In genomic region chr2:224271854-224272620, GRCh38 we compare ENCODE assay signal across 18 cellular contexts.
DNase-seq lines count a peak whose midpoint lies in the region; ATAC-seq, FAIRE-seq and TF ChIP-seq lines count a peak whose summit lies in the region.
"Had no signal": no experiment of that assay in that cellular context is flagged by ENCODE, and none has a peak within 500 bp of the region (broad histone marks: within the 10 kb centered on the region; RNA-seq: fewer than 3 reads in every experiment).

No MANE protein-coding gene starts in this region.

- no peaks in the 10 kb centered on the region for H3K9me2 ChIP-seq in Karpas-422 (replicated peaks; ENCODE audit: insufficient read depth, low read length)

- TF ChIP-seq POLR2A in IMR-90 (IDR thresholded peaks at IDR 0.05; ENCODE audit: low read depth, low read length) (no peak), H1 (IDR thresholded peaks at IDR 0.05; ENCODE audit: control extremely low read depth in 1 of 2, low read depth in 2 of 2, low read length in 2 of 2) (no peak)

- H3K27me3 ChIP-seq in IMR-90 (ENCODE audit: control insufficient read depth, insufficient read depth, low read length): peaks cover 2% of the 10 kb centered on the region; the same call in 1 of the 2 replicates
- no peaks in the 10 kb centered on the region for H3K27me3 ChIP-seq in H1 (replicated peaks in 1 of 4; ENCODE audit: control insufficient read depth in 3 of 4, extremely low read depth in 1 of 4, insufficient read depth in 3 of 4, low read length in 3 of 4)
- H3K27me3 ChIP-seq in liver (ENCODE audit: control insufficient read depth in 4 of 4, insufficient read depth in 4 of 4, low read length in 3 of 4): no peaks in the 10 kb centered on the region
- H3K27me3 ChIP-seq in Karpas-422 (ENCODE audit: low read length): no peaks in the 10 kb centered on the region
- H3K27me3 ChIP-seq: MG63 had no signal

- no peak overlapping the region for H2BK15ac ChIP-seq in IMR-90 (ENCODE audit: low read depth, low read length)
- H2BK15ac ChIP-seq in H1 (ENCODE audit: low read length): no peak overlapping the region

- H3K4me3 ChIP-seq in IMR-90 (ENCODE audit: insufficient read depth, low read depth, low read length) (no peak overlapping the region), H1 (ENCODE audit: extremely low read depth in 1 of 4, insufficient read depth in 2 of 4, low read depth in 3 of 4, low read length in 4 of 4) (no peak overlapping the region), liver (ENCODE audit: low read depth in 1 of 3, low read length in 3 of 3) (no peak overlapping the region), Karpas-422 (ENCODE audit: low read length) (no peak overlapping the region)
- H3K4me3 ChIP-seq: HAP-1, K562, MG63, PC-9 had no signal

- H2BK12ac ChIP-seq in H1 (ENCODE audit: low read depth, low read length): no peak overlapping the region

- ATAC-seq in IMR-90 (ENCODE audit: low read depth) (no peak), GM19324 (IDR thresholded peaks at IDR 0.05; ENCODE audit: low FRiP score, unreplicated experiment) (no peak)
- ATAC-seq: K562 had no signal

- TF ChIP-seq CTCF in IMR-90 (conservative IDR thresholded peaks at IDR 0.05; ENCODE audit: low read depth, low read length) (no peak), H1 (IDR thresholded peaks at IDR 0.05; ENCODE audit: control extremely low read depth in 1 of 3, insufficient read depth in 1 of 3, low read depth in 1 of 3, low read length in 3 of 3) (no peak), liver (IDR thresholded peaks at IDR 0.05; ENCODE audit: low read depth, low read length, missing input control) (no peak)

- H3K56ac ChIP-seq in IMR-90 (ENCODE audit: extremely low read depth, insufficient read depth, low read length) (no peak overlapping the region), H1 (replicated peaks; ENCODE audit: insufficient read length, low read depth, low read length) (no peak overlapping the region)

- H4K91ac ChIP-seq in IMR-90 (ENCODE audit: insufficient read depth, low read depth, low read length): no peak overlapping the region
- H4K91ac ChIP-seq in H1 (replicated peaks; ENCODE audit: insufficient read length, low read length): no peak overlapping the region

- FAIRE-seq in H1 (lab: Jason Lieb, UNC): no peak
- FAIRE-seq: K562 had no signal

- dilution Hi-C loops in IMR-90 (cut with HindIII; ENCODE audit: low sequenced_read_pairs, unreplicated experiment): no loop called here

- H3K36me3 ChIP-seq in IMR-90 (ENCODE audit: control insufficient read depth, insufficient read depth, low read length) (no peaks in the 10 kb centered on the region), H1 (ENCODE audit: control insufficient read depth in 2 of 4, insufficient read depth in 4 of 4, low read length in 3 of 4) (no peaks in the 10 kb centered on the region), liver (ENCODE audit: control insufficient read depth in 4 of 4, insufficient read depth in 3 of 4, low read depth in 1 of 4, low read length in 3 of 4) (no peaks in the 10 kb centered on the region), Karpas-422 (ENCODE audit: insufficient read depth, low read length) (no peaks in the 10 kb centered on the region)
- H3K36me3 ChIP-seq: HAP-1, MG63 had no signal

- H4K20me1 ChIP-seq in IMR-90 (ENCODE audit: insufficient read depth, low read length) (no peaks in the 10 kb centered on the region), H1 (replicated peaks in 1 of 2; ENCODE audit: control insufficient read depth in 1 of 2, insufficient read depth in 2 of 2, low read length in 2 of 2) (no peaks in the 10 kb centered on the region), Karpas-422 (ENCODE audit: insufficient read depth, low read depth, low read length) (no peaks in the 10 kb centered on the region)

- no TSS peak for BruUV-seq in IMR-90 (replicated peaks; lab: Mats Ljungman, UMichigan)

- intact Hi-C loops in IMR-90 (cut with micrococcal nuclease): no loop called here

- POLR2A ChIA-PET in IMR-90 (lab: Charles Lee; ENCODE audit: unreplicated experiment) (no interaction called here), H1 (lab: Charles Lee; ENCODE audit: partially characterized antibody) (no interaction called here)

- DNase-seq in IMR-90: no peak
- DNase-seq in H1 (ENCODE audit: low read depth in 1 of 2, low spot score in 2 of 2): no peak
- DNase-seq in renal cortical epithelial cell (ENCODE audit: low read depth): peak; percentile 13
- DNase-seq in Karpas-422: no peak
- DNase-seq in superior temporal gyrus (ENCODE audit: extremely low spot score): no peak
- DNase-seq: CD8-positive, alpha-beta memory T cell; DMS 273 treated with DMSO at 0.1 percent for 48 hours; EL; MG63; NCI-H1092 treated with DMSO at 0.1 percent for 48 hours; NCI-H187; NCI-H446; NCI-H774; PC-9 had no signal

- no peak for TF ChIP-seq EP300 in H1 (IDR thresholded peaks at IDR 0.05; ENCODE audit: borderline replicate concordance in 1 of 2, low read depth in 2 of 2, low read length in 2 of 2)

- no peaks in the 10 kb centered on the region for H3K9me1 ChIP-seq in IMR-90 (ENCODE audit: insufficient read depth, low read length)

- H2BK120ac ChIP-seq in IMR-90 (ENCODE audit: low read depth, low read length) (no peak overlapping the region), H1 (replicated peaks; ENCODE audit: low read depth, low read length) (no peak overlapping the region)

- H2AK9ac ChIP-seq in IMR-90 (replicated peaks; ENCODE audit: low read depth, low read length, poor library complexity): peak overlapping the region; percentile 23

- H3K79me2 ChIP-seq in H1 (ENCODE audit: control insufficient read depth in 1 of 2, insufficient read depth in 2 of 2, low read length in 2 of 2) (no peaks in the 10 kb centered on the region), Karpas-422 (ENCODE audit: low read length) (no peaks in the 10 kb centered on the region)

- H4K8ac ChIP-seq in IMR-90 (ENCODE audit: low read depth in 2 of 2, low read length in 2 of 2) (no peak overlapping the region), H1 (ENCODE audit: extremely low read depth, insufficient read depth, low read length) (no peak overlapping the region)

- H2AK5ac ChIP-seq in IMR-90 (ENCODE audit: low read depth, low read length) (0 out of 2 replicates have a peak overlapping the region, but pooled peaks have one; percentile 10), H1 (ENCODE audit: low read depth, low read length) (no peak overlapping the region)

- H3K9ac ChIP-seq in IMR-90 (ENCODE audit: low read depth, low read length): no peak overlapping the region
- H3K9ac ChIP-seq in H1 (replicated peaks in 1 of 4; ENCODE audit: extremely low read depth in 1 of 4, low read depth in 3 of 4, low read length in 3 of 4): no peak overlapping the region
- no peak overlapping the region for H3K9ac ChIP-seq in liver (ENCODE audit: low read depth in 1 of 2, low read length in 2 of 2)
- no peak overlapping the region for H3K9ac ChIP-seq in Karpas-422 (ENCODE audit: low read length)

- 0 out of 2 replicates have a peak overlapping the region, but pooled peaks have one; percentile 58 for H2BK20ac ChIP-seq in IMR-90 (ENCODE audit: low read depth, low read length)
- no peak overlapping the region for H2BK20ac ChIP-seq in H1 (ENCODE audit: low read length)

- H3K9me3 ChIP-seq in IMR-90 (ENCODE audit: control insufficient read depth, insufficient read depth, low read length) (no peaks in the 10 kb centered on the region), H1 (ENCODE audit: insufficient read depth in 2 of 2, low read depth in 1 of 2, low read length in 1 of 2) (no peaks in the 10 kb centered on the region), liver (ENCODE audit: control insufficient read depth in 4 of 4, low read length in 3 of 4) (no peaks in the 10 kb centered on the region), Karpas-422 (ENCODE audit: low read length) (no peaks in the 10 kb centered on the region)
- H3K9me3 ChIP-seq: HAP-1, MG63 had no signal

- CTCF ChIA-PET in IMR-90 (lab: Yijun Ruan, JAX) (interaction anchor here (0.6 kb wide), 1 partner anchor 372 kb away, joined by 3 read pairs; no protein-coding TSS in a partner anchor), H1 (lab: Charles Lee; ENCODE audit: partially characterized antibody) (interaction anchor here (1.1 to 4.3 kb wide), 4 partner anchors 11 to 302 kb away, joined by 3 to 26 read pairs (median 5); no protein-coding TSS in a partner anchor)

- no peak for TF ChIP-seq RAD21 in IMR-90 (IDR thresholded peaks at IDR 0.05; ENCODE audit: low read length)
- TF ChIP-seq RAD21 in H1 (IDR thresholded peaks at IDR 0.05 in 1 of 2, conservative IDR thresholded peaks at IDR 0.05 in 1 of 2; ENCODE audit: low read depth in 2 of 2, low read length in 2 of 2): no peak
- TF ChIP-seq RAD21 in liver (IDR thresholded peaks at IDR 0.05): no peak

- H3K4me2 ChIP-seq in IMR-90 (ENCODE audit: low read depth, low read length) (no peak overlapping the region), H1 (ENCODE audit: insufficient read depth in 1 of 2, low read depth in 2 of 2, low read length in 2 of 2) (no peak overlapping the region), Karpas-422 (ENCODE audit: low read depth, low read length, poor library complexity, severe bottlenecking) (no peak overlapping the region)
- H3K4me2 ChIP-seq: PC-9 had no signal

- H4K5ac ChIP-seq in IMR-90 (ENCODE audit: low read depth, low read length) (no peak overlapping the region), H1 (ENCODE audit: insufficient read length, low read depth, low read length) (no peak overlapping the region)

- H3K18ac ChIP-seq in IMR-90 (ENCODE audit: low read depth, low read length): no peak overlapping the region
- no peak overlapping the region for H3K18ac ChIP-seq in H1 (ENCODE audit: extremely low read depth, low read length)

- H3K4ac ChIP-seq in IMR-90 (ENCODE audit: low read depth, low read length): no peak overlapping the region
- no peak overlapping the region for H3K4ac ChIP-seq in H1 (replicated peaks; ENCODE audit: insufficient read length, low read depth, low read length)

- H2BK5ac ChIP-seq in IMR-90 (ENCODE audit: low read depth, low read length, poor library complexity, severe bottlenecking) (no peak overlapping the region), H1 (ENCODE audit: low read depth, low read length) (no peak overlapping the region)

- no peaks in the 10 kb centered on the region for H3K79me1 ChIP-seq in IMR-90 (ENCODE audit: low read depth in 1 of 2, low read length in 2 of 2)
- no peaks in the 10 kb centered on the region for H3K79me1 ChIP-seq in H1 (ENCODE audit: low read depth, low read length)

- H3K23ac ChIP-seq in IMR-90 (ENCODE audit: low read depth, low read length) (no peak overlapping the region), H1 (ENCODE audit: insufficient read length) (no peak overlapping the region)

- no peak overlapping the region for H2AFZ ChIP-seq in IMR-90 (replicated peaks; ENCODE audit: low read length, poor library complexity)
- 0 out of 2 replicates have a peak overlapping the region, but pooled peaks have one; percentile 23 for H2AFZ ChIP-seq in H1 (ENCODE audit: low read length)
- no peak overlapping the region for H2AFZ ChIP-seq in Karpas-422 (ENCODE audit: low read length)
- H2AFZ ChIP-seq: PC-9 had no signal

- in situ Hi-C loops in IMR-90 (cut with MboI; ENCODE audit: low sequenced_read_pairs): no loop called here

- H3K27ac ChIP-seq in IMR-90 (ENCODE audit: insufficient read depth, low read length): no peak overlapping the region
- H3K27ac ChIP-seq in H1 (ENCODE audit: low read depth, low read length): no peak overlapping the region
- H3K27ac ChIP-seq in liver (ENCODE audit: low read depth in 1 of 2, low read length in 2 of 2): no peak overlapping the region
- H3K27ac ChIP-seq in Karpas-422 (ENCODE audit: low read length): no peak overlapping the region
- H3K27ac ChIP-seq: PC-9 had no signal

- H3K4me1 ChIP-seq in IMR-90 (ENCODE audit: control insufficient read depth, insufficient read depth, low read length) (peaks cover 4% of the 10 kb centered on the region), H1 (replicated peaks in 1 of 4; ENCODE audit: control insufficient read depth in 3 of 4, insufficient read depth in 4 of 4, low read length in 3 of 4) (no peaks in the 10 kb centered on the region), liver (ENCODE audit: control insufficient read depth in 4 of 4, insufficient read depth in 4 of 4, low read length in 3 of 4) (peaks cover 2 to 35% (median 13%) of the 10 kb centered on the region in 4 donors), Karpas-422 (ENCODE audit: low read length) (no peaks in the 10 kb centered on the region)
- H3K4me1 ChIP-seq: HAP-1 had no signal

- H3K23me2 ChIP-seq in H1 (ENCODE audit: low read depth, low read length): no peaks in the 10 kb centered on the region

- 88% methylated on average over 3 of the region's 5 CpGs; no CpG with 5 or more reads in 1 of the 2 experiments for WGBS in IMR-90 (ENCODE audit: extremely low coverage in 2 of 2, insufficient read length in 1 of 2), 2 experiments
- 87% methylated on average over 5 of the region's 5 CpGs; no CpG with 5 or more reads in 1 of the 2 experiments for WGBS in H1 (ENCODE audit: extremely low coverage in 1 of 2, insufficient coverage in 1 of 2, insufficient read length in 1 of 2, insufficient replicate concordance in 2 of 2, low coverage in 1 of 2, low lambda C conversion rate in 2 of 2, missing lambda C conversion rate in 1 of 2), 2 experiments
- 24% methylated on average over 5 of the region's 5 CpGs for WGBS in liver

- H3K14ac ChIP-seq in IMR-90 (replicated peaks; ENCODE audit: low read depth, low read length) (no peak overlapping the region), H1 (ENCODE audit: insufficient read length) (no peak overlapping the region)
